26 cellular contexts compared by ENCODE assay signal in the genomic region with DNA sequence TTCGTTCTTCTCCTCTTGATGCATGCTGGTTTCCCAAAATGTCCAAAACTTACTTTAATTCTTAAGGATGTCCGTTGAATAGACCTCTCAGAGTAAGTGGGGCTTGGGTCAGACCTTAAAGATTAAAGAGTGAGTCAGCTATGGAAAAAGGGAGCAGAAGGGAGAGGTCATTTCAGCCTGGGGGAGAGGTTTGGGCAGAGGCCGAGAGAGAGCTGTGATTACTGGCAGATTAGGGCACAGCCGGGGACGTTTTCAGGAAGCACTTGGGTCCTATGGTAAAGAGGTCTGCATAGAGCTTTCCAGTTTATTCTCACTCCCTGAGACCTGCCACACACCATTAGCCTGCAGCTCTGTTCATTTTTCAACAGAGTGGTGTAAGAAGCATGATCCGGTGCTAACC.
"Had no signal": no experiment of that assay in that cellular context is flagged by ENCODE, and none has a peak within 500 bp of the region (broad histone marks: within the 10 kb centered on the region; RNA-seq: fewer than 3 reads in every experiment).

No MANE protein-coding gene starts in this region.

- H3K4me1 ChIP-seq: colonic mucosa, testis had no signal

- H3K27ac Mint-ChIP-seq: endodermal cell; nephron progenitor cell; stimulated activated memory B cell treated with anti-CD40 and anti-IgM and Interleukin-4, amounts not matched to agents 10 μg/mL and 1 μg/mL and 100 μg/mL, for 72 hours; stimulated activated naive CD8-positive, alpha-beta T cell treated with anti-CD3 and anti-CD28 coated beads, Interleukin-15, Interleukin-2, amounts not matched to agents 100 ng/mL and 50 ng/mL, for 24 hours had no signal

- ATAC-seq: foreskin keratinocyte; left cardiac atrium; left ventricle myocardium superior; naive thymus-derived CD4-positive, alpha-beta T cell; psoas muscle; sciatic nerve; stimulated activated memory B cell treated with anti-CD40 and anti-IgM and Interleukin-4, amounts not matched to agents 10 μg/mL and 1 μg/mL and 100 μg/mL, for 72 hours had no signal

- H3K27me3 Mint-ChIP-seq: naive thymus-derived CD4-positive, alpha-beta T cell; stimulated activated memory B cell treated with anti-CD40 and anti-IgM and Interleukin-4, amounts not matched to agents 10 μg/mL and 1 μg/mL and 100 μg/mL, for 72 hours; stimulated activated naive CD8-positive, alpha-beta T cell treated with anti-CD3 and anti-CD28 coated beads, Interleukin-15, Interleukin-2, amounts not matched to agents 100 ng/mL and 50 ng/mL, for 24 hours had no signal

- H3K4me1 Mint-ChIP-seq: endodermal cell; nephron progenitor cell; stimulated activated memory B cell treated with anti-CD40 and anti-IgM and Interleukin-4, amounts not matched to agents 10 μg/mL and 1 μg/mL and 100 μg/mL, for 72 hours had no signal

- H3K4me3 Mint-ChIP-seq: endodermal cell; naive thymus-derived CD4-positive, alpha-beta T cell; nephron progenitor cell; stimulated activated memory B cell treated with anti-CD40 and anti-IgM and Interleukin-4, amounts not matched to agents 10 μg/mL and 1 μg/mL and 100 μg/mL, for 72 hours; stimulated activated naive CD8-positive, alpha-beta T cell treated with anti-CD3 and anti-CD28 coated beads, Interleukin-15, Interleukin-2, amounts not matched to agents 100 ng/mL and 50 ng/mL, for 24 hours had no signal

- H3K27ac ChIP-seq: colonic mucosa, foreskin keratinocyte, hepatocyte, psoas muscle, spleen, testis, tibial nerve had no signal

- DNase-seq: colonic mucosa; dermis blood vessel endothelial cell; effector CD4-positive, alpha-beta T cell; endodermal cell; erythroblast; foreskin keratinocyte; head of caudate nucleus; kidney; left cardiac atrium; left ventricle myocardium superior; mesenchymal stem cell; naive thymus-derived CD4-positive, alpha-beta T cell; nephron progenitor cell; psoas muscle; retina; spleen; stimulated activated CD4-positive, alpha-beta T cell treated with anti-CD3 and anti-CD28 coated beads, Interleukin-15, amount 100 ng/mL, for 24 hours; stimulated activated CD4-positive, alpha-beta T cell treated with anti-CD3 and anti-CD28 coated beads, Interleukin-1b, Interleukin-23, amount 100 ng/mL, for 48 hours; stimulated activated CD4-positive, alpha-beta T cell treated with anti-CD3 and anti-CD28 coated beads, Interleukin-4, amount 100 ng/mL, for 24 hours; testis had no signal

- H3K27me3 ChIP-seq: colonic mucosa, foreskin keratinocyte, hepatocyte, spleen, testis, tibial nerve had no signal

- H3K9me3 Mint-ChIP-seq: endodermal cell; naive thymus-derived CD4-positive, alpha-beta T cell; nephron progenitor cell; stimulated activated memory B cell treated with anti-CD40 and anti-IgM and Interleukin-4, amounts not matched to agents 10 μg/mL and 1 μg/mL and 100 μg/mL, for 72 hours; stimulated activated naive CD8-positive, alpha-beta T cell treated with anti-CD3 and anti-CD28 coated beads, Interleukin-15, Interleukin-2, amounts not matched to agents 100 ng/mL and 50 ng/mL, for 24 hours had no signal

- H3K9me3 ChIP-seq: colonic mucosa, psoas muscle, spleen, testis, tibial nerve had no signal

- H3K4me3 ChIP-seq: colonic mucosa, hepatocyte, lung, psoas muscle, spleen, testis, tibial nerve had no signal
